ENCODE assay signal across 10 cellular contexts in genomic region chr11:46675949-46676348, GRCh38. TPM values are rescaled to one million over a fixed set of nuclear protein-coding genes. Genes with fewer than 3 reads are reported as not detected.
DNase-seq lines count a peak whose midpoint lies in the region; TF ChIP-seq lines count a peak whose summit lies in the region.
"Had no signal": no experiment of that assay in that cellular context is flagged by ENCODE, and none has a peak within 500 bp of the region (broad histone marks: within the 10 kb centered on the region; RNA-seq: fewer than 3 reads in every experiment).

No MANE protein-coding gene starts in this region.

- H3K27ac ChIP-seq in KOPT-K1 (ENCODE audit: low read depth, low read length, poor library complexity, severe bottlenecking) (peak overlapping the region; percentile 35), mesenchymal stem cell (ENCODE audit: low read length, poor library complexity, severe bottlenecking) (peak overlapping the region; percentile 63), suprapubic skin (peak overlapping the region; percentile 87)

- TF ChIP-seq POLR2A in suprapubic skin (IDR thresholded peaks at IDR 0.05): no peak

- DNase-seq in mesenchymal stem cell: no peak
- no peak for DNase-seq in suprapubic skin (ENCODE audit: low spot score in 2 of 2)
- no peak for DNase-seq in GM13977 (ENCODE audit: low spot score)
- DNase-seq in NK-92 treated with Interleukin-12 subunit alpha and Interleukin-12 subunit beta, amount 100 ng/mL, for 24 hours (lab: John Stamatoyannopoulos, UW): no peak
- no peak for DNase-seq in UCSD-AML1 (lab: John Stamatoyannopoulos, UW; ENCODE audit: unreplicated experiment)
- DNase-seq: activated CD4-positive, alpha-beta T cell treated with anti-CD3 and anti-CD28 coated beads for 4 hours; NCI-H1694 had no signal

- no peaks in the 10 kb centered on the region for H3K9me3 ChIP-seq in KOPT-K1 (ENCODE audit: insufficient read depth, low read length, poor library complexity, severe bottlenecking)
- H3K9me3 ChIP-seq in mesenchymal stem cell (ENCODE audit: control insufficient read depth, low read length): no peaks in the 10 kb centered on the region
- no peaks in the 10 kb centered on the region for H3K9me3 ChIP-seq in suprapubic skin

- H3K9me3 Mint-ChIP-seq in brain: no peaks in the 10 kb centered on the region

- H3K4me1 ChIP-seq in mesenchymal stem cell (ENCODE audit: control insufficient read depth, insufficient read depth, low read depth, low read length): peaks cover 32% of the 10 kb centered on the region
- H3K4me1 ChIP-seq in suprapubic skin: peaks cover 41% of the 10 kb centered on the region

- no peak overlapping the region for H2BK120ac ChIP-seq in mesenchymal stem cell (ENCODE audit: low read depth, low read length)

- no peaks in the 10 kb centered on the region for H3K27me3 Mint-ChIP-seq in brain

- peak overlapping the region; percentile 7 for H2AK5ac ChIP-seq in mesenchymal stem cell (ENCODE audit: low read length, severe bottlenecking)

- H3K14ac ChIP-seq in mesenchymal stem cell (ENCODE audit: low read length in 2 of 2): no peak overlapping the region

- H3K4me3 Mint-ChIP-seq in brain: no peak overlapping the region

- no peak overlapping the region for H2BK15ac ChIP-seq in mesenchymal stem cell (ENCODE audit: low read depth, poor library complexity, severe bottlenecking)

- in situ Hi-C loops in GM13977 (cut with MboI; ENCODE audit: low pct_unique_long_range_greater_than_20kb, low sequenced_read_pairs, unreplicated experiment): no loop called here

- no peak for TF ChIP-seq CTCF in brain (conservative IDR thresholded peaks at IDR 0.05)
- TF ChIP-seq CTCF in suprapubic skin (IDR thresholded peaks at IDR 0.05): no peak
- TF ChIP-seq CTCF in GM13977 (IDR thresholded peaks at IDR 0.05; ENCODE audit: extremely low read depth, insufficient read depth, missing control alignments): no peak

- H3K4me2 ChIP-seq in mesenchymal stem cell (ENCODE audit: low read length, poor library complexity, severe bottlenecking): no peak overlapping the region

- H3K4me3 ChIP-seq in mesenchymal stem cell (ENCODE audit: insufficient read depth in 1 of 2, low read depth in 1 of 2, low read length in 2 of 2): peak overlapping the region in 1 of 2 experiments; percentile 46
- H3K4me3 ChIP-seq in suprapubic skin: no peak overlapping the region

- peak overlapping the region; percentile 80 for H3K9ac ChIP-seq in mesenchymal stem cell (ENCODE audit: low read length)

- no peak overlapping the region for H2AFZ ChIP-seq in mesenchymal stem cell (ENCODE audit: low read depth, low read length)

- no peak for TF ChIP-seq EP300 in suprapubic skin (IDR thresholded peaks at IDR 0.05)

- H3K36me3 Mint-ChIP-seq in brain: peaks cover 43% of the 10 kb centered on the region

- WGBS in mesenchymal stem cell: 100% methylated on average over 3 of the region's 7 CpGs
- 67% methylated on average over 7 of the region's 7 CpGs for WGBS in suprapubic skin

- H3K4ac ChIP-seq in mesenchymal stem cell (ENCODE audit: low read depth in 1 of 2, low read length in 2 of 2): no peak overlapping the region

- peak overlapping the region in 4 of 5 experiments; percentile 24 to 90 (median 88) for H3K27ac Mint-ChIP-seq in brain

- H3K36me3 ChIP-seq in KOPT-K1 (ENCODE audit: insufficient read depth, low read length) (peaks cover 71% of the 10 kb centered on the region), mesenchymal stem cell (ENCODE audit: control insufficient read depth in 1 of 2, insufficient read depth in 2 of 2, low read depth in 1 of 2, low read length in 2 of 2) (peaks cover 74 to 79% of the 10 kb centered on the region in 2 experiments), suprapubic skin (peaks cover 76% of the 10 kb centered on the region)

- H3K23ac ChIP-seq in mesenchymal stem cell (ENCODE audit: low read length in 2 of 2): peak overlapping the region in 1 of 2 experiments; percentile 46

- peaks cover 15% of the 10 kb centered on the region for H3K4me1 Mint-ChIP-seq in brain

- no peak overlapping the region for H2BK5ac ChIP-seq in mesenchymal stem cell (ENCODE audit: low read depth, low read length, poor library complexity, severe bottlenecking)

- peak overlapping the region; percentile 59 to 70 for H3K18ac ChIP-seq in mesenchymal stem cell (ENCODE audit: low read depth in 1 of 2, low read length in 2 of 2)

- no peak overlapping the region for H4K91ac ChIP-seq in mesenchymal stem cell (ENCODE audit: low read length)

- H4K8ac ChIP-seq in mesenchymal stem cell (ENCODE audit: low read length): peak overlapping the region; percentile 57

- H2BK12ac ChIP-seq in mesenchymal stem cell (ENCODE audit: low read length in 2 of 2): peak overlapping the region in 1 of 2 experiments; percentile 35

- peaks cover 14% of the 10 kb centered on the region for H3K79me1 ChIP-seq in mesenchymal stem cell (replicated peaks; ENCODE audit: low read length, poor library complexity, severe bottlenecking)

- H3K27me3 ChIP-seq in mesenchymal stem cell (ENCODE audit: control insufficient read depth in 1 of 2, insufficient read depth in 1 of 2, low read length in 2 of 2) (no peaks in the 10 kb centered on the region), suprapubic skin (no peaks in the 10 kb centered on the region)

RNA-seq across cellular contexts. Expression of gene ARHGAP1, which starts 24.5 kb away (rescaled TPM):
- 62.5 TPM for polyA plus RNA-seq in brain (ENCODE audit: insufficient read depth, low read depth, low replicate concordance)
- polyA plus RNA-seq in mesenchymal stem cell (2013, experiment 1 of 2): 92.7 TPM
- 87.5 TPM for polyA plus RNA-seq in mesenchymal stem cell (2013, experiment 2 of 2)
- 10 to 100 TPM; 53.7 to 72.5 (median 68.5) TPM for total RNA-seq in suprapubic skin

RNA-seq across cellular contexts. Expression of gene ZNF408, which starts 24.9 kb away (rescaled TPM):
- 7.9 TPM for polyA plus RNA-seq in brain (ENCODE audit: insufficient read depth, low read depth, low replicate concordance)
- polyA plus RNA-seq in mesenchymal stem cell (2013, experiment 1 of 2): 5.9 TPM
- polyA plus RNA-seq in mesenchymal stem cell (2013, experiment 2 of 2): 5.5 TPM
- 10 to 100 TPM; 11.6 to 25.6 (median 13.7) TPM for total RNA-seq in suprapubic skin

RNA-seq across cellular contexts. Expression of gene F2, which starts 43.1 kb away (rescaled TPM):
- polyA plus RNA-seq in brain (ENCODE audit: insufficient read depth, low read depth, low replicate concordance): not detected
- polyA plus RNA-seq in mesenchymal stem cell (2013, experiment 1 of 2): not detected
- polyA plus RNA-seq in mesenchymal stem cell (2013, experiment 2 of 2): not detected
- total RNA-seq in suprapubic skin: 1 to 10 TPM in 1 of 4 donors, not detected in 3; 1.6 TPM
- total RNA-seq: glomerular endothelial cell had no signal

RNA-seq across cellular contexts. Expression of gene ATG13, which starts 58.6 kb away (rescaled TPM):
- 82.0 TPM for polyA plus RNA-seq in brain (ENCODE audit: insufficient read depth, low read depth, low replicate concordance)
- 51.4 TPM for polyA plus RNA-seq in mesenchymal stem cell (2013, experiment 1 of 2)
- 54.7 TPM for polyA plus RNA-seq in mesenchymal stem cell (2013, experiment 2 of 2)
- 10 to 100 TPM; 68.8 to 94.3 (median 90.2) TPM for total RNA-seq in suprapubic skin

RNA-seq across cellular contexts. Expression of gene HARBI1, which starts 58.9 kb away (rescaled TPM):
- polyA plus RNA-seq in brain (ENCODE audit: insufficient read depth, low read depth, low replicate concordance): 1.9 TPM
- polyA plus RNA-seq in mesenchymal stem cell (2013, experiment 1 of 2): 3.6 TPM
- polyA plus RNA-seq in mesenchymal stem cell (2013, experiment 2 of 2): 3.3 TPM
- total RNA-seq in suprapubic skin: 1 to 10 TPM; 2.8 to 5.6 (median 3.5) TPM

Comparison
In these comparisons a context has a peak if more than half of its experiments do, and no peak if none do; other contexts are left out.
1. H3K27ac ChIP-seq: peak in every context shown above with its lines; median percentile 87 in suprapubic skin; 63 in mesenchymal stem cell; 35 in KOPT-K1.